ENCODE assay signal across 8 cellular contexts in the genomic region with DNA sequence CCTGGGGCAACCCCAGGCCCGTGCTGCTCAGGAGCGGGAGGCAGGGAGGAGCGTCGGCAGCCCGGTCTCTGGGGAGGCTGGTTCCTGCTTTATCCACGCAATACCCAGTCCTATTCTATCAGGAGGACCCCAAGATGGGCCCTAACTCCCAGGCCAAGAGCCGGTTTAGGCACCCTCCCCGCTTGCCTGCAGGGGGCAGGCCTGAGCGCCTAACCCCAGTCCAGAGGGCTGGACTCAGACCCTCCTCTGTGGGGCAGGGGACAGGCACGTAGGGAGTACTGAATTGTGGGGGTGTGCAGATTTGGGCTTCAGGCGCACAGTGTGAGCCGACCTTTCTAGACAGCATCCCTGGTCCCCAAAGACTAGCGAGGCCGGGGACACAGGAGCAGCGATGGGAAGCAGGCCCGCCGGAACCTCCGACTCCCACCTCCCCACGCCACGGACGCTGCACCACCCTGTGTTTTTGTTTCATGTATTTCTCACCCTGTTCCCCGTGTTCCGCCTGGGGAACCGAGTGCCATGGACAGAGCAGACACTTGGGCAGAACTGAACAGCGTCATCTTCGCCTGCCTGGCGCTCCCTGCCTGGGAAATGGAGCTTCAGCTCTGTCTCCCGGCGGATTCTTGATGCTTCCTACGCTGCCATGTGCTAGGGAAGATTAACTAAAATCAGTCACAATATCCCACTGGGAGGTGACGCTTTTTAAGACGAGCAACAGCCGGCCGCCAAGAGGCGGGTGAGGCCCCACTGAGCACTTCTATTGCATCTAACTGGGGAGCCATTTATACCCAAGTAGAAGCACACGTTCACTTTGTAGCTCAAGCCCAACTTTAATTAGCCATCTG. TPM values are rescaled to one million over a fixed set of nuclear protein-coding genes. Genes with fewer than 3 reads are reported as not detected.
A peak's percentile ranks its signal among the peaks of the same experiment; 100 is the strongest.
DNase-seq lines count a peak whose midpoint lies in the region; ATAC-seq, FAIRE-seq and TF ChIP-seq lines count a peak whose summit lies in the region.

No MANE protein-coding gene starts in this region.

- no peak for TF ChIP-seq POLR2A in vagina (IDR thresholded peaks at IDR 0.05)

- H3K9me3 ChIP-seq in keratinocyte (ENCODE audit: control insufficient read depth, low read depth, low read length) (no peaks in the 10 kb centered on the region), vagina (no peaks in the 10 kb centered on the region)

- H3K36me3 ChIP-seq in H7 (replicated peaks; ENCODE audit: control insufficient read depth, insufficient read depth, low read length), result peaks cover 7% of the 10 kb centered on the region
- peaks cover 0 to 6% of the 10 kb centered on the region in 2 experiments for H3K36me3 ChIP-seq in keratinocyte (ENCODE audit: control insufficient read depth in 2 of 2, extremely low read depth in 1 of 2, insufficient read depth in 2 of 2, low read length in 2 of 2)
- no peaks in the 10 kb centered on the region for H3K36me3 ChIP-seq in vagina

- DNase-seq in AG10803 (ENCODE audit: low read depth) (no peak), H7 (peak; percentile 97), keratinocyte (ENCODE audit: low read depth, low spot score) (no peak), NCI-H2081 (lab: John Stamatoyannopoulos, UW) (no peak), vagina (ENCODE audit: extremely low spot score in 2 of 2) (no peak), RKO (ENCODE audit: low spot score) (no peak)
- DNase-seq in activated naive CD4-positive, alpha-beta T cell treated with anti-CD3 and anti-CD28 coated beads, Interleukin-2, amount 50 U/mL, for 16 hours, result peak; percentile 35

- H3K4me3 ChIP-seq in AG10803 (ENCODE audit: low read length), result no peak overlapping the region
- no peak overlapping the region for H3K4me3 ChIP-seq in H7 (ENCODE audit: insufficient read depth, low read depth, low read length)
- no peak overlapping the region for H3K4me3 ChIP-seq in keratinocyte (ENCODE audit: control insufficient read depth in 2 of 3, extremely low read depth in 1 of 3, insufficient read depth in 2 of 3, low read depth in 1 of 3, low read length in 3 of 3)
- H3K4me3 ChIP-seq in vagina, result no peak overlapping the region

- no peak for ATAC-seq in HG02885 (IDR thresholded peaks at IDR 0.05; ENCODE audit: poor library complexity, unreplicated experiment)

- intact Hi-C loops in vagina (cut with DNase I), result no loop called here

- H3K27ac ChIP-seq in keratinocyte (ENCODE audit: control insufficient read depth, insufficient read depth, low read length), result no peak overlapping the region
- no peak overlapping the region for H3K27ac ChIP-seq in vagina

- H3K9me1 ChIP-seq in keratinocyte (ENCODE audit: control insufficient read depth, extremely low read depth, insufficient read depth, low read length), result peaks cover 2% of the 10 kb centered on the region

- H4K20me1 ChIP-seq in keratinocyte (ENCODE audit: control insufficient read depth, extremely low read depth, insufficient read depth, low read length), result no peaks in the 10 kb centered on the region

- dilution Hi-C loops in keratinocyte (cut with MboI; ENCODE audit: extremely low pct_ligation_motif_present, low sequenced_read_pairs), result no loop called here

- TF ChIP-seq CTCF in AG10803 (conservative IDR thresholded peaks at IDR 0.05; ENCODE audit: low read length), result peak; percentile 73
- TF ChIP-seq CTCF in keratinocyte (optimal IDR thresholded peaks at IDR 0.05 in 1 of 3, IDR thresholded peaks at IDR 0.05 in 1 of 3, conservative IDR thresholded peaks at IDR 0.05 in 1 of 3; ENCODE audit: extremely low read depth in 1 of 3, insufficient read depth in 2 of 3, low read length in 3 of 3), result peak; percentile 55 to 72 (median 61)
- peak in 1 of 3 experiments; percentile 25 for TF ChIP-seq CTCF in vagina (IDR thresholded peaks at IDR 0.05)

- peaks cover 22% of the 10 kb centered on the region for H3K4me1 ChIP-seq in keratinocyte (ENCODE audit: control insufficient read depth, extremely low read depth, insufficient read depth, low read length)
- H3K4me1 ChIP-seq in vagina, result peaks cover 18% of the 10 kb centered on the region

- H3K79me2 ChIP-seq in keratinocyte (ENCODE audit: control insufficient read depth, insufficient read depth, low read length), result peaks cover 5% of the 10 kb centered on the region

- no peak for FAIRE-seq in keratinocyte (lab: Jason Lieb, UNC)

- H3K27me3 ChIP-seq in H7 (ENCODE audit: control insufficient read depth, insufficient read depth, low read length), result no peaks in the 10 kb centered on the region
- no peaks in the 10 kb centered on the region for H3K27me3 ChIP-seq in keratinocyte (ENCODE audit: control insufficient read depth, extremely low read depth, insufficient read depth, low read length)
- no peaks in the 10 kb centered on the region for H3K27me3 ChIP-seq in vagina

- no peak overlapping the region for H3K4me2 ChIP-seq in keratinocyte (ENCODE audit: control insufficient read depth, extremely low read depth, insufficient read depth, low read depth, low read length)

- H3K9ac ChIP-seq in keratinocyte (ENCODE audit: control insufficient read depth, extremely low read depth, insufficient read depth, low read length), result no peak overlapping the region

- no peak overlapping the region for H2AFZ ChIP-seq in keratinocyte (ENCODE audit: control insufficient read depth, low read length)

RNA-seq across cellular contexts. Expression of a gene that starts 5.3 kb away (rescaled TPM):
- total RNA-seq in H7 (2014; rRNA removed; shearing (Covaris generic)), result 101 and 117 TPM in 2 replicates
- polyA plus RNA-seq in keratinocyte, result 15.8 to 31.1 TPM (median 21.9 TPM) in 3 replicates
- 2.1 TPM for polyA plus RNA-seq in keratinocyte (2011; ENCODE audit: low read depth)
- 9.4 and 16.5 TPM in 2 replicates for polyA plus RNA-seq in keratinocyte (2011; cell fraction: cytosol; rRNA removed)
- polyA plus RNA-seq in keratinocyte (2011; cell fraction: nucleus; rRNA removed), result 8.7 and 12.9 TPM in 2 replicates
- polyA plus RNA-seq in keratinocyte (2012; ENCODE audit: low replicate concordance), result 10.3 and 57.0 TPM in 2 replicates
- polyA minus RNA-seq in keratinocyte, result 13.3 to 25.2 TPM (median 16.0 TPM) in 3 replicates
- 12.7 TPM for polyA minus RNA-seq in keratinocyte (2011; cell fraction: cytosol; rRNA and poly(A)+ RNA removed)
- polyA minus RNA-seq in keratinocyte (2011; cell fraction: nucleus; rRNA and poly(A)+ RNA removed), result 2.2 and 3.2 TPM in 2 replicates
- total RNA-seq in vagina, result 19.4 TPM

RNA-seq across cellular contexts. Expression of a gene that starts 5.4 kb away (rescaled TPM):
- 25.8 and 32.6 TPM in 2 replicates for total RNA-seq in H7 (2014; rRNA removed; shearing (Covaris generic))
- polyA plus RNA-seq in keratinocyte, result 15.5 to 28.2 TPM (median 21.5 TPM) in 3 replicates
- 13.7 TPM for polyA plus RNA-seq in keratinocyte (2011; ENCODE audit: low read depth)
- 19.2 and 19.8 TPM in 2 replicates for polyA plus RNA-seq in keratinocyte (2011; cell fraction: cytosol; rRNA removed)
- polyA plus RNA-seq in keratinocyte (2011; cell fraction: nucleus; rRNA removed), result 12.8 and 15.2 TPM in 2 replicates
- 21.8 and 27.8 TPM in 2 replicates for polyA plus RNA-seq in keratinocyte (2012; ENCODE audit: low replicate concordance)
- 9.7 to 17.3 TPM (median 13.3 TPM) in 3 replicates for polyA minus RNA-seq in keratinocyte
- 7.7 TPM for polyA minus RNA-seq in keratinocyte (2011; cell fraction: cytosol; rRNA and poly(A)+ RNA removed)
- polyA minus RNA-seq in keratinocyte (2011; cell fraction: nucleus; rRNA and poly(A)+ RNA removed), result 6.7 and 8.0 TPM in 2 replicates
- 8.3 TPM for total RNA-seq in vagina

RNA-seq across cellular contexts. Expression of a gene that starts 14.6 kb away (rescaled TPM):
- 44.7 and 63.0 TPM in 2 replicates for total RNA-seq in H7 (2014; rRNA removed; shearing (Covaris generic))
- polyA plus RNA-seq in keratinocyte, result 18.0 to 27.0 TPM (median 18.1 TPM) in 3 replicates
- 17.7 TPM for polyA plus RNA-seq in keratinocyte (2011; ENCODE audit: low read depth)
- 12.2 and 28.2 TPM in 2 replicates for polyA plus RNA-seq in keratinocyte (2011; cell fraction: cytosol; rRNA removed)
- 16.0 and 26.1 TPM in 2 replicates for polyA plus RNA-seq in keratinocyte (2011; cell fraction: nucleus; rRNA removed)
- 15.6 and 31.8 TPM in 2 replicates for polyA plus RNA-seq in keratinocyte (2012; ENCODE audit: low replicate concordance)
- polyA minus RNA-seq in keratinocyte, result 20.4 to 53.4 TPM (median 24.8 TPM) in 3 replicates
- polyA minus RNA-seq in keratinocyte (2011; cell fraction: cytosol; rRNA and poly(A)+ RNA removed), result 74.2 TPM
- 18.6 and 25.3 TPM in 2 replicates for polyA minus RNA-seq in keratinocyte (2011; cell fraction: nucleus; rRNA and poly(A)+ RNA removed)
- 62.4 TPM for total RNA-seq in vagina

Comparison
In these comparisons a context has a peak if more than half of its experiments do, and no peak if none do; other contexts are left out.
1. DNase-seq: peak in H7 (single experiment) and activated naive CD4-positive, alpha-beta T cell treated with anti-CD3 and anti-CD28 coated beads, Interleukin-2, amount 50 U/mL, for 16 hours (single experiment); none in AG10803 (single experiment), keratinocyte (single experiment), NCI-H2081 (0 of 2), vagina (0 of 2) and RKO (single experiment).